ENCODE assay signal across 8 cellular contexts in the genomic region with DNA sequence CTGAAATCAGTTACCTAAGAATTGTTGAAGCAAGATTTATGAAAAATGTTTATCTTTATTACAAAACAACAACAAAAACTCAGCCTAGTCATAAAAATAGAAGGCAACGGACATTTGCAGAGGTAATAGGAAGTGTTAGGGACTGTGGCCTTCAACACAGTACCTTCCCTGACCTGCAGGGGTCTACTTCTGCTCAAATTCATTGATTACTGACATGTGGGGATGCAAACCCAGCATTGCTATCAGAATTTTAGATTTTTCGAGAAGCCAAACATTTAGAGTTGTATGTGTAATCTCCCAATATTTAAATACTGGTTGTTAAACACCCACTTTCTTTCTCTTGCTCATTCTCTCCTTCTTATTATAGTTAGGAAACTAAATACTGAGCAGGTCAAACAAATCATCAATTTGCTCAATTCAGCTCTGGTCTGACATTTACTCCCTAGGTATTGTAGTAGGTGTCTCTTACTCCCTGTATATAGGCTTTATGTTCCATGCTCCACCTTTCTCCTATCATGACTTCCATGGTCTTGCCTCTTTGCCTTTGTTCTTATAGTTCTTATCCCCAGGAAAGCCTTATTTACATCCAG.
DNase-seq lines count a peak whose midpoint lies in the region; TF ChIP-seq lines count a peak whose summit lies in the region.

No MANE protein-coding gene starts in this region.

- H3K79me2 ChIP-seq in DOHH2 (ENCODE audit: control insufficient read depth, low read length) (no peaks in the 10 kb centered on the region), OCI-LY7 (ENCODE audit: insufficient read depth, low read depth, low read length) (no peaks in the 10 kb centered on the region), mammary epithelial cell (ENCODE audit: insufficient read depth, low read length) (no peaks in the 10 kb centered on the region)

- in situ Hi-C loops in mammary epithelial cell (cut with MboI; ENCODE audit: low sequenced_read_pairs in 2 of 2), result no loop called here
- in situ Hi-C loops in G401 (cut with HindIII; ENCODE audit: low sequenced_read_pairs), result no loop called here

- H2AFZ ChIP-seq in OCI-LY7 (ENCODE audit: low read length) (peak overlapping the region; percentile 76; the same call in 1 of the 2 replicates), mammary epithelial cell (ENCODE audit: low read depth, low read length) (no peak overlapping the region)

- no peaks in the 10 kb centered on the region for H3F3A ChIP-seq in DOHH2 (ENCODE audit: control insufficient read depth, insufficient read depth)

- H3K4me3 ChIP-seq in DOHH2 (ENCODE audit: low read length), result no peak overlapping the region
- H3K4me3 ChIP-seq in H7 (ENCODE audit: insufficient read depth, low read depth, low read length), result no peak overlapping the region
- H3K4me3 ChIP-seq in OCI-LY7 (ENCODE audit: low read depth, low read length, poor library complexity, severe bottlenecking), result no peak overlapping the region
- no peak overlapping the region for H3K4me3 ChIP-seq in mammary epithelial cell (replicated peaks in 1 of 3; ENCODE audit: insufficient read depth in 1 of 3, low read depth in 2 of 3, low read length in 3 of 3)

- intact Hi-C loops in OCI-LY7 (cut with micrococcal nuclease; ENCODE audit: unreplicated experiment), result loop anchor here (5.0 kb wide), 1 partner anchor 278 kb away; the partner anchor contains the start of gene ITGA4
- intact Hi-C loops in mammary epithelial cell (cut with micrococcal nuclease), result loop anchor here (5.0 kb wide), 1 partner anchor 278 kb away; the partner anchor contains the start of gene ITGA4

- H3K27ac ChIP-seq in DOHH2 (ENCODE audit: low read depth, low read length) (no peak overlapping the region), OCI-LY7 (ENCODE audit: low read depth, low read length, poor library complexity, severe bottlenecking) (no peak overlapping the region), mammary epithelial cell (ENCODE audit: insufficient read depth, low read depth, low read length) (no peak overlapping the region)

- no peaks in the 10 kb centered on the region for H3K36me3 ChIP-seq in DOHH2 (ENCODE audit: control insufficient read depth, low read length)
- no peaks in the 10 kb centered on the region for H3K36me3 ChIP-seq in H7 (replicated peaks; ENCODE audit: control insufficient read depth, insufficient read depth, low read length)
- H3K36me3 ChIP-seq in OCI-LY7 (ENCODE audit: insufficient read depth, low read length), result no peaks in the 10 kb centered on the region
- H3K36me3 ChIP-seq in mammary epithelial cell (ENCODE audit: insufficient read depth, low read length), result no peaks in the 10 kb centered on the region

- DNase-seq in H7, result peak; percentile 29
- DNase-seq in OCI-LY7 (ENCODE audit: low spot score), result peak; percentile 42
- no peak for DNase-seq in mammary epithelial cell
- DNase-seq in stimulated activated CD4-positive, alpha-beta T cell treated with anti-CD3 and anti-CD28 coated beads, Interleukin-1b, Interleukin-23, amount 100 ng/mL, for 48 hours, result peak; percentile 22
- DNase-seq in NCI-H510A treated with DMSO at 0.1 percent for 48 hours (lab: John Stamatoyannopoulos, UW), result no peak
- DNase-seq in DMS114 treated with DMSO at 0.1 percent for 48 hours (lab: John Stamatoyannopoulos, UW; ENCODE audit: unreplicated experiment), result no peak
- DNase-seq in G401 (ENCODE audit: low spot score), result no peak

- CTCF ChIA-PET in OCI-LY7 (lab: Charles Lee; ENCODE audit: unreplicated experiment), result no interaction called here
- CTCF ChIA-PET in mammary epithelial cell (lab: Charles Lee; ENCODE audit: low non-redundant PET), result no interaction called here

- no peaks in the 10 kb centered on the region for H4K20me1 ChIP-seq in DOHH2 (ENCODE audit: control insufficient read depth, insufficient read depth, low read depth, low read length)
- no peaks in the 10 kb centered on the region for H4K20me1 ChIP-seq in OCI-LY7 (ENCODE audit: insufficient read depth, low read length)
- no peaks in the 10 kb centered on the region for H4K20me1 ChIP-seq in mammary epithelial cell (ENCODE audit: insufficient read depth, low read length)

- 93% methylated on average over 2 of the region's 2 CpGs for WGBS in mammary epithelial cell (ENCODE audit: low coverage, missing lambda C conversion rate)

- H3K9ac ChIP-seq in mammary epithelial cell (ENCODE audit: insufficient read depth, low read length), result no peak overlapping the region

- H3K9me3 ChIP-seq in DOHH2 (ENCODE audit: control insufficient read depth, insufficient read depth, low read length) (no peaks in the 10 kb centered on the region), OCI-LY7 (ENCODE audit: low read length) (no peaks in the 10 kb centered on the region), mammary epithelial cell (replicated peaks; ENCODE audit: insufficient read depth, low read length) (no peaks in the 10 kb centered on the region)

- H3K4me1 ChIP-seq in DOHH2 (ENCODE audit: control insufficient read depth, low read length) (peaks cover 4% of the 10 kb centered on the region), OCI-LY7 (ENCODE audit: insufficient read depth, low read length, poor library complexity, severe bottlenecking) (peaks cover 4% of the 10 kb centered on the region), mammary epithelial cell (ENCODE audit: insufficient read depth, low read length) (no peaks in the 10 kb centered on the region)

- H3K9me2 ChIP-seq in DOHH2 (replicated peaks; ENCODE audit: control insufficient read depth, low read length) (no peaks in the 10 kb centered on the region), OCI-LY7 (ENCODE audit: insufficient read depth, low read length) (no peaks in the 10 kb centered on the region)

- dilution Hi-C loops in mammary epithelial cell (cut with HindIII; ENCODE audit: low sequenced_read_pairs), result no loop called here

- TF ChIP-seq CTCF in DOHH2 (IDR thresholded peaks at IDR 0.05; ENCODE audit: low read depth, low read length, poor library complexity, severe bottlenecking), result peak; percentile 64
- peak; percentile 80 for TF ChIP-seq CTCF in OCI-LY7 (conservative IDR thresholded peaks at IDR 0.05; ENCODE audit: low read length)
- TF ChIP-seq CTCF in mammary epithelial cell (conservative IDR thresholded peaks at IDR 0.05 in 1 of 2, IDR thresholded peaks at IDR 0.05 in 1 of 2; ENCODE audit: extremely low read depth in 1 of 2, insufficient read depth in 1 of 2, low read depth in 1 of 2, low read length in 2 of 2), result peak; percentile 45 to 57

- POLR2A ChIA-PET in OCI-LY7 (lab: Charles Lee), result interaction anchor here (0.8 to 1.0 kb wide), 2 partner anchors 13 to 527 kb away, joined by 3 to 4 read pairs; no protein-coding TSS in a partner anchor

- no peaks in the 10 kb centered on the region for H3K27me3 ChIP-seq in DOHH2 (ENCODE audit: control insufficient read depth, low read length)
- H3K27me3 ChIP-seq in H7 (ENCODE audit: control insufficient read depth, insufficient read depth, low read length), result no peaks in the 10 kb centered on the region
- no peaks in the 10 kb centered on the region for H3K27me3 ChIP-seq in mammary epithelial cell (ENCODE audit: insufficient read depth, low read length)

- H3K4me2 ChIP-seq in DOHH2 (ENCODE audit: low read length), result no peak overlapping the region
- H3K4me2 ChIP-seq in OCI-LY7 (ENCODE audit: low read length), result no peak overlapping the region
- no peak overlapping the region for H3K4me2 ChIP-seq in mammary epithelial cell (ENCODE audit: insufficient read depth, low read depth, low read length)

- BruUV-seq in OCI-LY7 (replicated peaks; lab: Mats Ljungman, UMichigan) (no TSS peak), mammary epithelial cell (replicated peaks; lab: Mats Ljungman, UMichigan) (no TSS peak)

Comparison
In these comparisons a context has a peak if more than half of its experiments do, and no peak if none do; other contexts are left out.
1. DNase-seq: peak in H7 (single experiment), OCI-LY7 (single experiment) and stimulated activated CD4-positive, alpha-beta T cell treated with anti-CD3 and anti-CD28 coated beads, Interleukin-1b, Interleukin-23, amount 100 ng/mL, for 48 hours (single experiment); none in mammary epithelial cell (single experiment), NCI-H510A treated with DMSO at 0.1 percent for 48 hours (single experiment), DMS114 treated with DMSO at 0.1 percent for 48 hours (single experiment) and G401 (single experiment).
2. Peak in every context shown above with its lines, with median percentiles within 50 percentile points of each other: CTCF ChIP-seq.